8 cellular contexts compared by ENCODE assay signal in the genomic region with DNA sequence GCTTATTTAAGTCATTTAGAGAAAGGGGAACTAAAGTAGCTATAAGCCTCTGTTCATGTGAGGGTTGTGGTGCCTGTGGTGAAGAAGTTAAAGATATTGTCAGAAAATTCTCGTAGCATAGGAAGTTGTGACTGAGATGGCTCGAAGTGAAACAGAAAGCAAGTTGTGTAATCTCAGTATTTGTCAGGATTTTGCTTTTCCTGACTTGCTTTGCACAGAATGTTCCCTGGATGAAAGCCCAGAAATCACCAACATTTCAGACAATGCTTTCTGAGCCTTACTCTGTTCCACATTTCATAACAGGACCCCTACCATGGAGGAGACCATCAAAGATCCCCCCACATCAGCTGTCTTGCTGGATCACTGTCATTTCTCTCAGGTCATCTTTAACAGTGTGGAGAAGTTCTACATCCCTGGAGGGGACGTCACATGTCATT. TPM values are rescaled to one million over a fixed set of nuclear protein-coding genes. Genes with fewer than 3 reads are reported as not detected.
A peak's percentile ranks its signal among the peaks of the same experiment; 100 is the strongest.
DNase-seq lines count a peak whose midpoint lies in the region; ATAC-seq lines count a peak whose summit lies in the region.

No MANE protein-coding gene starts in this region.

- H3K9me3 ChIP-seq in SK-N-MC (ENCODE audit: low read depth, low read length) = no peaks in the 10 kb centered on the region

- no peaks in the 10 kb centered on the region for H3K9me3 Mint-ChIP-seq in effector memory CD8-positive, alpha-beta T cell
- H3K9me3 Mint-ChIP-seq in naive B cell = no peaks in the 10 kb centered on the region

- H3K9ac ChIP-seq in SK-N-MC (ENCODE audit: insufficient read length) = peak overlapping the region; percentile 41

- no peaks in the 10 kb centered on the region for H3K27me3 Mint-ChIP-seq in effector memory CD8-positive, alpha-beta T cell
- H3K27me3 Mint-ChIP-seq in naive B cell = no peaks in the 10 kb centered on the region

- intact Hi-C loops in Right ventricle myocardium inferior (cut with DNase I) = loop anchor here (2.0 kb wide), 1 partner anchor 31 kb away; no protein-coding TSS in a partner anchor
- intact Hi-C loops in cardiac septum (cut with DNase I) = no loop called here

- no peak for DNase-seq in Right ventricle myocardium inferior (ENCODE audit: missing footprints)
- DNase-seq in cardiac septum (ENCODE audit: low spot score) = no peak
- no peak for DNase-seq in SK-N-MC (ENCODE audit: low read depth, low spot score)
- peak; percentile 15 to 30 (median 29) for DNase-seq in effector memory CD8-positive, alpha-beta T cell
- DNase-seq in naive B cell = peak; percentile 68
- no peak for DNase-seq in HuH-7 (ENCODE audit: low spot score)
- DNase-seq in NCI-H2081 treated with DMSO at 0.1 percent for 48 hours (lab: John Stamatoyannopoulos, UW) = no peak

- peak; percentile 73 for ATAC-seq in Right ventricle myocardium inferior
- peak; percentile 69 for ATAC-seq in HG02970 (IDR thresholded peaks at IDR 0.05; ENCODE audit: low FRiP score, unreplicated experiment)
- peak; percentile 87 for ATAC-seq in effector memory CD8-positive, alpha-beta T cell (replicated peaks)
- ATAC-seq in naive B cell (ENCODE audit: low read depth in 2 of 2) = peak; percentile 98 to 99

- H3K4me3 Mint-ChIP-seq in effector memory CD8-positive, alpha-beta T cell = peak overlapping the region; percentile 65 to 72
- H3K4me3 Mint-ChIP-seq in naive B cell = peak overlapping the region; percentile 65 to 90 (median 86)

- H3K27ac ChIP-seq in SK-N-MC = peak overlapping the region; percentile 86

- peaks cover 22% of the 10 kb centered on the region for H3K36me3 ChIP-seq in SK-N-MC (ENCODE audit: insufficient read depth, low read length)

- H3K36me3 Mint-ChIP-seq in effector memory CD8-positive, alpha-beta T cell (ENCODE audit: insufficient read depth) = peaks cover 35% of the 10 kb centered on the region
- peaks cover 7 to 8% of the 10 kb centered on the region in 2 donors for H3K36me3 Mint-ChIP-seq in naive B cell

- H3K4me1 Mint-ChIP-seq in effector memory CD8-positive, alpha-beta T cell (ENCODE audit: low read depth in 2 of 2) = peaks cover 40 to 41% of the 10 kb centered on the region in 2 donors
- H3K4me1 Mint-ChIP-seq in naive B cell = peaks cover 34 to 55% (median 50%) of the 10 kb centered on the region in 3 donors

- H3K4me3 ChIP-seq in SK-N-MC = peak overlapping the region; percentile 53

- H3K27ac Mint-ChIP-seq in effector memory CD8-positive, alpha-beta T cell = peak overlapping the region; percentile 53 to 87
- peak overlapping the region; percentile 81 to 97 (median 94) for H3K27ac Mint-ChIP-seq in naive B cell

RNA-seq across cellular contexts. Expression of gene CALCOCO2, which starts 10.6 kb away (rescaled TPM):
- total RNA-seq in Right ventricle myocardium inferior (321 TPM), cardiac septum (163 TPM)
- 100 to 1,000 TPM; 147 to 228 (median 187) TPM for polyA plus RNA-seq in naive B cell (ENCODE audit: low read depth in 6 of 6)

RNA-seq across cellular contexts. Expression of gene TTLL6, which starts 24.4 kb away (rescaled TPM):
- total RNA-seq in Right ventricle myocardium inferior = 0.08 TPM
- not detected for total RNA-seq in cardiac septum
- not detected for polyA plus RNA-seq in naive B cell (ENCODE audit: low read depth in 6 of 6)

RNA-seq across cellular contexts. Expression of gene ATP5MC1, which starts 51.2 kb away (rescaled TPM):
- total RNA-seq in Right ventricle myocardium inferior = 504 TPM
- total RNA-seq in cardiac septum = 283 TPM
- 100 to 1,000 TPM; 170 to 239 (median 193) TPM for polyA plus RNA-seq in naive B cell (ENCODE audit: low read depth in 6 of 6)

Comparison
In these comparisons a context has a peak if more than half of its experiments do, and no peak if none do; other contexts are left out.
1. DNase-seq: peak in effector memory CD8-positive, alpha-beta T cell (3 of 3) and naive B cell (single experiment); none in Right ventricle myocardium inferior (single experiment), cardiac septum (single experiment), SK-N-MC (single experiment), HuH-7 (single experiment) and NCI-H2081 treated with DMSO at 0.1 percent for 48 hours (single experiment).
2. Peak in every context shown above with its lines, with median percentiles within 50 percentile points of each other: ATAC-seq.